In genomic region chr12:27636569-27636968, GRCh38 we compare ENCODE assay signal across 3 cellular contexts. TPM values are rescaled to one million over a fixed set of nuclear protein-coding genes. Genes with fewer than 3 reads are reported as not detected.
"Had no signal": no experiment of that assay in that cellular context is flagged by ENCODE, and none has a peak within 500 bp of the region (broad histone marks: within the 10 kb centered on the region; RNA-seq: fewer than 3 reads in every experiment).

No MANE protein-coding gene starts in this region.

RNA-seq across cellular contexts. Expression of gene REP15, which starts 59.7 kb away (rescaled TPM):
- total RNA-seq: mononuclear cell, natural killer cell had no signal
- polyA plus RNA-seq: immature natural killer cell had no signal
